In genomic region chr3:141306922-141307321, GRCh38 we compare ENCODE assay signal across 1 cellular context.
TF ChIP-seq lines count a peak whose summit lies in the region.

No MANE protein-coding gene starts in this region.

TF ChIP-seq in GM12878, 131 proteins besides CTCF, POLR2A, EP300 and RAD21 (continued from another document):
- no peak for TF ChIP-seq NKRF (conservative IDR thresholded peaks at IDR 0.05)
TF ChIP-seq in GM12878: peak in this region for 0.
